8 cellular contexts compared by ENCODE assay signal in the genomic region with DNA sequence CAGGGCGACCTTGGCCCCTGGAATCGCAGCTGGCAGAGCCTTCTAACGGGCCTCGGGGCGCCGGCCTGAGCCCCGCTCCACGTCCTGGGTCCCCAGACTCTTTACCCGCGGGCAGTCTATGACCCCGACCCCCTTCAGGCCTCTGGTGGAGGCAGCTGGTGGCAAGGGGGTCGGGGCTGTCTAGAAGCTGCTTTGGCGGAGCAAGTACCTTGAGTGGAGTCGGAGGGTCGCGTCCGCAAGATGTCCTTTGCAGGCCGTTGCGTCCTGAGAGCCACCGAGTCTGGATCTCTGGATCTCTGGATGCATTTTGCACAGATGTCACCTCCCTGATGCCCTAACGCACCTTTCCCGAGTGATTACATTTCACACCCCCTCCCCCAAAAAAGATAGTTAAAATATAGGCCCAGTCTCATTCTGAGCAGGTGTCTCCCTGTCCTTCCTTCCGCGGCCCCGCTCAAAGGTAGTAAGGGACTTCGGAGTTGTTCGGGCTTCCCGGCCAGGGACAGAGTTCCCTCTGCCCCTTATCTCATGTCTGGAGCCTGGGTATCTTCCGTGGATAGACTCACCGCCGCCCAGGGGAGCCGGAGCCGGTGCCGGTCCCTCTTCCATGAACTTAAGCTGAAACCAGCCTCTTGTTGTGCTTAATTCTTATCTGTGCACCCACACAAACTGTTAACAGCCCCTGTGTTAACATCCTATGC. TPM values are rescaled to one million over a fixed set of nuclear protein-coding genes. Genes with fewer than 3 reads are reported as not detected.
DNase-seq lines count a peak whose midpoint lies in the region; ATAC-seq and TF ChIP-seq lines count a peak whose summit lies in the region.

No MANE protein-coding gene starts in this region.

- no peaks in the 10 kb centered on the region for H3K36me3 ChIP-seq in PC-9 (ENCODE audit: low read depth)
- H3K36me3 ChIP-seq in brain microvascular endothelial cell (replicated peaks), result no peaks in the 10 kb centered on the region

- no peak for TF ChIP-seq CTCF in HFFc6 (IDR thresholded peaks at IDR 0.05)
- TF ChIP-seq CTCF in PC-9 (conservative IDR thresholded peaks at IDR 0.05), result no peak
- no peak for TF ChIP-seq CTCF in brain microvascular endothelial cell (IDR thresholded peaks at IDR 0.05; ENCODE audit: low read depth, low read length, missing control alignments)

- H3K9me3 ChIP-seq in PC-9 (ENCODE audit: insufficient read depth, low read depth), result no peaks in the 10 kb centered on the region

- intact Hi-C loops in PC-9 (cut with micrococcal nuclease; ENCODE audit: unreplicated experiment), result loop anchor here (2.0 to 10.0 kb wide), 2 partner anchors 54 to 146 kb away; a partner anchor contains a TSS

- DNase-seq in NCI-H2171 treated with DMSO at 0.1 percent for 48 hours (lab: John Stamatoyannopoulos, UW) (peak; percentile 8), NCI-H2171 (lab: John Stamatoyannopoulos, UW) (no peak), HFFc6 (no peak), PC-9 (peak in 1 of 2 experiments; percentile 3), brain microvascular endothelial cell (no peak), islet precursor cell (peak; percentile 61)
- peak in 3 of 4 experiments; percentile 0 to 15 (median 0) for DNase-seq in stimulated activated CD4-positive, alpha-beta T cell treated with anti-CD3 and anti-CD28 coated beads, Interleukin-1b, Interleukin-23, amount 100 ng/mL, for 24 hours (ENCODE audit: low read depth in 4 of 4, low spot score in 1 of 4)

- in situ Hi-C loops in brain microvascular endothelial cell (cut with HindIII; ENCODE audit: low pct_ligation_motif_present, low sequenced_read_pairs), result no loop called here

- peak overlapping the region; percentile 82 for H3K4me2 ChIP-seq in PC-9

- peak overlapping the region; percentile 96 for H2AFZ ChIP-seq in PC-9

- H3K79me2 ChIP-seq in PC-9 (ENCODE audit: low read depth), result peaks cover 41% of the 10 kb centered on the region

- H3K27me3 ChIP-seq in PC-9 (ENCODE audit: insufficient read depth, low read depth) (no peaks in the 10 kb centered on the region), brain microvascular endothelial cell (replicated peaks) (no peaks in the 10 kb centered on the region)

- H3K27ac Mint-ChIP-seq in HFFc6, result peak overlapping the region; percentile 98

- BruUV-seq in PC-9 (replicated peaks; lab: Mats Ljungman, UMichigan), result TSS peak; percentile 64

- ATAC-seq in esophagus mucosa, result no peak

- H3K4me1 ChIP-seq in PC-9 (replicated peaks; ENCODE audit: insufficient read depth), result peaks cover 16% of the 10 kb centered on the region

- POLR2A ChIA-PET in PC-9 (lab: Charles Lee; ENCODE audit: unreplicated experiment), result no interaction called here

- CTCF ChIA-PET in PC-9 (lab: Charles Lee), result no interaction called here

- H3K9me3 Mint-ChIP-seq in HFFc6, result no peaks in the 10 kb centered on the region

- no peaks in the 10 kb centered on the region for H4K20me1 ChIP-seq in PC-9 (ENCODE audit: insufficient read depth)

- H3F3A ChIP-seq in PC-9 (ENCODE audit: insufficient read depth, low read depth), result no peaks in the 10 kb centered on the region

- no peaks in the 10 kb centered on the region; the same call in 1 of the 2 replicates for H3K27me3 Mint-ChIP-seq in HFFc6 (ENCODE audit: insufficient read depth)

- H3K27ac ChIP-seq in PC-9 (no peak overlapping the region), brain microvascular endothelial cell (no peak overlapping the region)

- peaks cover 45% of the 10 kb centered on the region for H3K4me1 Mint-ChIP-seq in HFFc6 (ENCODE audit: low read depth)

- H3K4me3 ChIP-seq in PC-9, result peak overlapping the region; percentile 89
- H3K4me3 ChIP-seq in brain microvascular endothelial cell (ENCODE audit: low read depth, low read length), result peak overlapping the region; percentile 95

- peak overlapping the region; percentile 99 for H3K4me3 Mint-ChIP-seq in HFFc6

- H3K36me3 Mint-ChIP-seq in HFFc6 (ENCODE audit: low read depth), result peaks cover 8% of the 10 kb centered on the region

- H3K9me2 ChIP-seq in PC-9 (ENCODE audit: insufficient read depth), result no peaks in the 10 kb centered on the region

RNA-seq across cellular contexts. Expression of a gene that starts 0.4 kb away (rescaled TPM):
- 10 to 100 TPM; 17.7 to 25.2 (median 23.2) TPM for total RNA-seq in HFFc6 (2021; fragmentation: NEBNext Ultra II Directional; extraction: Animal tissue kit (Norgen Biotek cat#: 25700))
- total RNA-seq in PC-9 (2021) (7.3 and 12.8 TPM in 2 replicates), esophagus mucosa (21.1 TPM)

RNA-seq across cellular contexts. Expression of a gene that starts 0.7 kb away (rescaled TPM):
- total RNA-seq in HFFc6 (2021; fragmentation: NEBNext Ultra II Directional; extraction: Animal tissue kit (Norgen Biotek cat#: 25700)), result 10 to 100 TPM in 3 of 6 experiments, 1 to 10 TPM in 3; 9.3 to 11.2 (median 9.9) TPM
- total RNA-seq in PC-9 (2021), result 6.6 and 7.1 TPM in 2 replicates
- 7.7 TPM for total RNA-seq in esophagus mucosa

RNA-seq across cellular contexts. Expression of a gene that starts 29.1 kb away (rescaled TPM):
- 1 to 10 TPM; 2.6 to 5.1 (median 4.2) TPM for total RNA-seq in HFFc6 (2021; fragmentation: NEBNext Ultra II Directional; extraction: Animal tissue kit (Norgen Biotek cat#: 25700))
- total RNA-seq in PC-9 (2021), result 3.2 and 3.4 TPM in 2 replicates
- 2.7 TPM for total RNA-seq in esophagus mucosa

RNA-seq across cellular contexts. Expression of a gene that starts 55.2 kb away (rescaled TPM):
- 10 to 100 TPM in 5 of 6 experiments, 1 to 10 TPM in 1; 9.7 to 15.3 (median 12.8) TPM for total RNA-seq in HFFc6 (2021; fragmentation: NEBNext Ultra II Directional; extraction: Animal tissue kit (Norgen Biotek cat#: 25700))
- total RNA-seq in PC-9 (2021) (2.9 and 7.6 TPM in 2 replicates), esophagus mucosa (4.7 TPM)

Comparison
In these comparisons a context has a peak if more than half of its experiments do, and no peak if none do; other contexts are left out.
1. DNase-seq: peak in NCI-H2171 treated with DMSO at 0.1 percent for 48 hours (single experiment), islet precursor cell (single experiment) and stimulated activated CD4-positive, alpha-beta T cell treated with anti-CD3 and anti-CD28 coated beads, Interleukin-1b, Interleukin-23, amount 100 ng/mL, for 24 hours (3 of 4); none in NCI-H2171 (single experiment), HFFc6 (single experiment) and brain microvascular endothelial cell (single experiment).